ENCODE assay signal across 22 cellular contexts in the genomic region with DNA sequence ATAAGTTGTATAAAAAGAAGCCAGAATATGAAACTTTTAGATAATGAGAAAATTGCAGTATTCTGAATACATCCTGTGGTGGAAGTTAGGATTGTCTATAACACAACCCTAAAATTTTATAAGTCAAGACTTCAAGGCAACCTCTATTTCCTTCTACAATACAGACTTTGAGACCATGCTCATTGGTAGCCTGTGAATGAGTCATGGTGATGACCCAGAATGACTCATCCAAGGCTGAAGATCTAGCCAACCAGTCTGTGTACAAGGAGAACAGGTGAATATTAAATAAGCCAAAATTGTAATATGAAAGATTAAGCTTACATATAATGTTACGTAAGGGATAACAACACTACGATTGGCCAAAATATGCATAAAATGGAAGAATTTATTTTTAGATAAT.
A peak's percentile ranks its signal among the peaks of the same experiment; 100 is the strongest.
DNase-seq lines count a peak whose midpoint lies in the region; ATAC-seq, FAIRE-seq and TF ChIP-seq lines count a peak whose summit lies in the region.
"Had no signal": no experiment of that assay in that cellular context is flagged by ENCODE, and none has a peak within 500 bp of the region (broad histone marks: within the 10 kb centered on the region; RNA-seq: fewer than 3 reads in every experiment).

No MANE protein-coding gene starts in this region.

- no peaks in the 10 kb centered on the region for H3K4me1 ChIP-seq in A549
- H3K4me1 ChIP-seq in foreskin keratinocyte: no peaks in the 10 kb centered on the region
- H3K4me1 ChIP-seq: BLaER1, HAP-1 had no signal

- peaks cover 8% of the 10 kb centered on the region for H3K9me3 ChIP-seq in A549

- TF ChIP-seq EP300 in A549 (IDR thresholded peaks at IDR 0.05): no peak

- ATAC-seq in A549 (no peak), foreskin keratinocyte (peak; percentile 64), HG02571 (IDR thresholded peaks at IDR 0.05; ENCODE audit: unreplicated experiment) (no peak)
- ATAC-seq: CD8-positive, alpha-beta T cell had no signal

- POLR2A ChIA-PET in A549 (lab: Yijun Ruan, JAX): no interaction called here

- CTCF ChIA-PET in A549 (lab: Yijun Ruan, JAX): no interaction called here

- DNase-seq in A549 (ENCODE audit: low read depth in 1 of 2, low spot score in 1 of 2): no peak
- peak; percentile 63 for DNase-seq in HT1080 (ENCODE audit: low read depth)
- peak; percentile 4 for DNase-seq in RCC 7860 (ENCODE audit: low spot score)
- DNase-seq in foreskin keratinocyte: peak; percentile 1 to 8
- no peak for DNase-seq in HK-2 (ENCODE audit: unreplicated experiment)
- DNase-seq in NCI-H345 treated with DMSO at 0.1 percent for 48 hours (lab: John Stamatoyannopoulos, UW; ENCODE audit: unreplicated experiment): no peak
- no peak for DNase-seq in NCI-H2081 treated with DMSO at 0.1 percent for 48 hours (lab: John Stamatoyannopoulos, UW)
- DNase-seq: CD8-positive, alpha-beta T cell; DMS79; Kasumi-1; MV-4-11; NCI-H1417; NCI-H187; NCI-H226; NCI-H524 treated with DMSO at 0.1 percent for 48 hours; SW 1271; T-helper 2 cell had no signal

- H3K27ac ChIP-seq in A549 (no peak overlapping the region), foreskin keratinocyte (no peak overlapping the region)
- H3K27ac ChIP-seq: BLaER1, HL-60 had no signal

- TF ChIP-seq RAD21 in A549 (conservative IDR thresholded peaks at IDR 0.05 in 1 of 2, IDR thresholded peaks at IDR 0.05 in 1 of 2): no peak

- no peak for TF ChIP-seq POLR2A in A549 (IDR thresholded peaks at IDR 0.05; ENCODE audit: low read length)

- no peaks in the 10 kb centered on the region for H3K27me3 ChIP-seq in foreskin keratinocyte
- H3K27me3 ChIP-seq: BLaER1 had no signal

- 50% methylated on average over 2 of the region's 2 CpGs for WGBS in A549 (ENCODE audit: missing lambda C conversion rate)

- H3K4me3 ChIP-seq in A549: no peak overlapping the region
- H3K4me3 ChIP-seq: BLaER1, HAP-1 had no signal

- FAIRE-seq in A549 (lab: Jason Lieb, UNC) (no peak), RCC 7860 (lab: Jason Lieb, UNC) (no peak)
- FAIRE-seq: HTR-8/SVneo had no signal

- no peak for TF ChIP-seq CTCF in A549 (IDR thresholded peaks at IDR 0.05)
- TF ChIP-seq CTCF in foreskin keratinocyte (conservative IDR thresholded peaks at IDR 0.05): no peak

- H3K4me2 ChIP-seq in A549: no peak overlapping the region
- H3K4me2 ChIP-seq: BLaER1 had no signal

TF ChIP-seq in A549, 52 proteins besides CTCF, POLR2A, EP300 and RAD21:
- TF ChIP-seq FOSL2 (IDR thresholded peaks at IDR 0.05) (no peak), FOSL2 (CRISPR knock-in tag; IDR thresholded peaks at IDR 0.05) (peak; percentile 66), HEYL (CRISPR knock-in tag; IDR thresholded peaks at IDR 0.05) (no peak)

Comparison
In these comparisons a context has a peak if more than half of its experiments do, and no peak if none do; other contexts are left out.
1. DNase-seq: peak in HT1080 (single experiment), RCC 7860 (single experiment) and foreskin keratinocyte (2 of 2); none in A549 (0 of 2), HK-2 (single experiment), NCI-H345 treated with DMSO at 0.1 percent for 48 hours (single experiment) and NCI-H2081 treated with DMSO at 0.1 percent for 48 hours (single experiment).